10 cellular contexts compared by ENCODE assay signal in the genomic region with DNA sequence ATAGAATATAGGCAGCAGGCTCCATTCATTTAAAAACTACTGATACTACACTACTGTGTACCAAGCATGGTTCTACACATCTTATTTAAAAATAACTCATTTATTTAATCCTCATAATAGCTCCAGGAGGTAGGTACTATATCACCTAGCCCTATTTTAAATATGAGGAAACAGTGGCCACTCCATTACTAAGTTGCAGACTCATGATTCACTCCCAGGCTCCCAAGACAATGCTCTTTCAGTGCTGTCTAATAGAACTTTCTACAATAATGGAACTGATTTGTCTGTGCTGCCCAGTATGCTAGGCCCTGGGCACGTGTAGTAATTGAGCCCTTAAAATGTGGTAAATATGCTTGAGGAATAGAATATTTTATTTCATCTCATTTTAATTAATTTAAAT.
"Had no signal": no experiment of that assay in that cellular context is flagged by ENCODE, and none has a peak within 500 bp of the region (broad histone marks: within the 10 kb centered on the region; RNA-seq: fewer than 3 reads in every experiment).

No MANE protein-coding gene starts in this region.

- H3K4me3 ChIP-seq: cardiac muscle cell, transverse colon had no signal

- H3K36me3 ChIP-seq: cardiac muscle cell, transverse colon had no signal

- H3K27ac ChIP-seq: cardiac muscle cell, transverse colon, VCaP had no signal

- ATAC-seq: activated T-cell treated with anti-CD3 and anti-CD28 coated beads, Interleukin-2, amount 50 U/mL, for 4 hours had no signal

- H3K36me3 Mint-ChIP-seq: activated CD4-positive, alpha-beta memory T cell treated with anti-CD3 and anti-CD28 coated beads for 36 hours had no signal

- H3K27me3 Mint-ChIP-seq: activated CD4-positive, alpha-beta memory T cell treated with anti-CD3 and anti-CD28 coated beads for 36 hours; activated naive CD8-positive, alpha-beta T cell had no signal

- DNase-seq: activated CD4-positive, alpha-beta memory T cell treated with anti-CD3 and anti-CD28 coated beads for 36 hours; activated gamma-delta T cell; activated T-cell treated with anti-CD3 and anti-CD28 coated beads, Interleukin-2, amount 50 U/mL, for 4 hours; effector CD4-positive, alpha-beta T cell; head of caudate nucleus; T-helper 1 cell; transverse colon had no signal

- H3K4me3 Mint-ChIP-seq: activated CD4-positive, alpha-beta memory T cell treated with anti-CD3 and anti-CD28 coated beads for 36 hours; activated naive CD8-positive, alpha-beta T cell; activated T-cell treated with anti-CD3 and anti-CD28 coated beads, Interleukin-2, amount 50 U/mL, for 4 hours had no signal

- H3K9me3 Mint-ChIP-seq: activated CD4-positive, alpha-beta memory T cell treated with anti-CD3 and anti-CD28 coated beads for 36 hours; activated T-cell treated with anti-CD3 and anti-CD28 coated beads, Interleukin-2, amount 50 U/mL, for 4 hours had no signal

- H3K27me3 ChIP-seq: cardiac muscle cell, transverse colon had no signal

- H3K9me3 ChIP-seq: transverse colon had no signal

- H3K27ac Mint-ChIP-seq: activated naive CD8-positive, alpha-beta T cell had no signal
